ENCODE assay signal across 15 cellular contexts in the genomic region with DNA sequence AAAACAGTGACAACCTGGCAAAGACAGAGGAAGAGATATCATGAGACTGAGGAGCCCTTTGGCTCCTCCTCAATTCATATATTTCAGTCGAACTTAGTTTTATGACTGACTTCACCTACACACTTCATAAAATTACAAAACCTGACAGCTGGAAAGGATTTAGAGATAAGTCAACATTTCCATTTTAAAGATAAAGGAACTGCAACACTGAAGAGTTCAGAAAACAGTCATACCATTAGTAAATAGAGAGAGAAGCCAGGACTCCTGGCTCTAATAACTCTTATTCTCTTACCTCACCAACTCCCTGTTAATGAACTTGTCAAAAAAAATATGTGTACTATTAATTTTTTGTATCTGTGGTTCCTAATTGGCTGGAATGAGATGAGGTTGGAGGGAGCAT.
DNase-seq lines count a peak whose midpoint lies in the region; ATAC-seq, FAIRE-seq and TF ChIP-seq lines count a peak whose summit lies in the region.
"Had no signal": no experiment of that assay in that cellular context is flagged by ENCODE, and none has a peak within 500 bp of the region (broad histone marks: within the 10 kb centered on the region; RNA-seq: fewer than 3 reads in every experiment).

No MANE protein-coding gene starts in this region.

- H3K27ac Mint-ChIP-seq in mesothelial cell of epicardium = peak overlapping the region; percentile 51
- no peak overlapping the region for H3K27ac Mint-ChIP-seq in activated naive CD4-positive, alpha-beta T cell treated with anti-CD3 and anti-CD28 coated beads for 36 hours
- H3K27ac Mint-ChIP-seq: CD4-positive, alpha-beta memory T cell; H9 had no signal

- H3K27me3 Mint-ChIP-seq in mesothelial cell of epicardium (ENCODE audit: low read depth) = no peaks in the 10 kb centered on the region
- no peaks in the 10 kb centered on the region for H3K27me3 Mint-ChIP-seq in activated naive CD4-positive, alpha-beta T cell treated with anti-CD3 and anti-CD28 coated beads for 36 hours (ENCODE audit: low read depth)
- H3K27me3 Mint-ChIP-seq: CD4-positive, alpha-beta memory T cell had no signal

- no peak for FAIRE-seq in urothelium cell line (lab: Jason Lieb, UNC)
- FAIRE-seq: A549, GM12892, HepG2, HTR-8/SVneo had no signal

- H3K4me1 Mint-ChIP-seq in mesothelial cell of epicardium = peaks cover 26% of the 10 kb centered on the region
- no peaks in the 10 kb centered on the region for H3K4me1 Mint-ChIP-seq in activated naive CD4-positive, alpha-beta T cell treated with anti-CD3 and anti-CD28 coated beads for 36 hours (ENCODE audit: low read depth)
- H3K4me1 Mint-ChIP-seq: CD4-positive, alpha-beta memory T cell had no signal

- H3K36me3 Mint-ChIP-seq in mesothelial cell of epicardium = no peaks in the 10 kb centered on the region
- H3K36me3 Mint-ChIP-seq in activated naive CD4-positive, alpha-beta T cell treated with anti-CD3 and anti-CD28 coated beads for 36 hours (ENCODE audit: low read depth) = no peaks in the 10 kb centered on the region
- H3K36me3 Mint-ChIP-seq: CD4-positive, alpha-beta memory T cell had no signal

- CTCF ChIA-PET in activated naive CD4-positive, alpha-beta T cell treated with anti-CD3 and anti-CD28 coated beads for 36 hours (lab: Charles Lee) = no interaction called here

- DNase-seq in mesothelial cell of epicardium (ENCODE audit: low spot score in 2 of 2, unreplicated experiment in 2 of 2) (no peak), amygdala (lab: John Stamatoyannopoulos, UW) (no peak), urothelium cell line (ENCODE audit: low spot score) (no peak)
- DNase-seq in activated naive CD4-positive, alpha-beta T cell treated with anti-CD3 and anti-CD28 coated beads for 36 hours = no peak
- DNase-seq: BE2C; CD4-positive, alpha-beta memory T cell; DMS79; GOT3; H9 had no signal

- H3K4me3 Mint-ChIP-seq in mesothelial cell of epicardium = no peak overlapping the region
- no peak overlapping the region for H3K4me3 Mint-ChIP-seq in activated naive CD4-positive, alpha-beta T cell treated with anti-CD3 and anti-CD28 coated beads for 36 hours
- H3K4me3 Mint-ChIP-seq: CD4-positive, alpha-beta memory T cell; H9 had no signal

- no peak for TF ChIP-seq CTCF in mesothelial cell of epicardium (IDR thresholded peaks at IDR 0.05; ENCODE audit: unreplicated experiment)

- intact Hi-C loops in activated naive CD4-positive, alpha-beta T cell treated with anti-CD3 and anti-CD28 coated beads for 36 hours (cut with micrococcal nuclease) = no loop called here

- peak; percentile 76 for ATAC-seq in GM18868 (IDR thresholded peaks at IDR 0.05; ENCODE audit: unreplicated experiment)
- ATAC-seq in HG02870 (IDR thresholded peaks at IDR 0.05; ENCODE audit: unreplicated experiment) = peak; percentile 54
- ATAC-seq: A549, HepG2 had no signal

- H3K9me3 Mint-ChIP-seq in mesothelial cell of epicardium = no peaks in the 10 kb centered on the region
- no peaks in the 10 kb centered on the region for H3K9me3 Mint-ChIP-seq in activated naive CD4-positive, alpha-beta T cell treated with anti-CD3 and anti-CD28 coated beads for 36 hours
- H3K9me3 Mint-ChIP-seq: CD4-positive, alpha-beta memory T cell; H9 had no signal
